7 cellular contexts compared by ENCODE assay signal in the genomic region with DNA sequence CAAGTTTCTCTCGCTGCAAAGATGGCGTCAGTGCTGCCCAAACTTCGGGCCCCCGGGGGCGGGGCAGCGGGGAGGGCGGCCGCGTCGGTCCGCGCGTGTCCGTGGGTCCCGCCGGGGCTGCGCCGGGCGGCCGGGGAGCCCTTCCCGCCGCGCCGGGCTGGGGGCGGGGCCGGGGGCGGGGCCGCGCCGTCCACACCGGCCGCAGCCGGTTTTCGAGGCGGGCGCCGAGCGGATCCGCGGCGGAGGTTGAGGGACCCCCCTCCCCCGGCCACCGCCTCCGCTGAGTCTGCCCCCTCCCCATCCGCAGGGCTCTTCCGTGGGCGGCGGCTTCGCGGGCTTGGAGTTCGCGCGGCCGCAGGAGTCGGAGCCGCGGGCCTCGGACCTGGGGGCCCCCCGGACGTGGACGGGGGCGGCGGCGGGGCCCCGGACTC. TPM values are rescaled to one million over a fixed set of nuclear protein-coding genes. Genes with fewer than 3 reads are reported as not detected.
DNase-seq lines count a peak whose midpoint lies in the region; ATAC-seq, FAIRE-seq and TF ChIP-seq lines count a peak whose summit lies in the region.

No MANE protein-coding gene starts in this region.

- WGBS in H1 (ENCODE audit: extremely low coverage in 1 of 2, insufficient coverage in 1 of 2, insufficient read length in 1 of 2, insufficient replicate concordance in 2 of 2, low coverage in 1 of 2, low lambda C conversion rate in 2 of 2, missing lambda C conversion rate in 1 of 2), 2 experiments = 0% methylated on average over 4 of the region's 65 CpGs; no CpG with 5 or more reads in 1 of the 2 experiments
- no CpG with 5 or more reads among the region's 65 CpGs for WGBS in thyroid gland, 2 donors

- no peak overlapping the region for H2BK15ac ChIP-seq in H1 (ENCODE audit: low read length)

- TF ChIP-seq RAD21 in H1 (IDR thresholded peaks at IDR 0.05 in 1 of 2, conservative IDR thresholded peaks at IDR 0.05 in 1 of 2; ENCODE audit: low read depth in 2 of 2, low read length in 2 of 2) = no peak

- peak overlapping the region in 3 of 4 experiments; percentile 51 to 86 (median 54); a peak in 5 of 7 replicates for H3K9ac ChIP-seq in H1 (replicated peaks in 1 of 4; ENCODE audit: extremely low read depth in 1 of 4, low read depth in 3 of 4, low read length in 3 of 4)

- H3K4me1 ChIP-seq in H1 (replicated peaks in 1 of 4; ENCODE audit: control insufficient read depth in 3 of 4, insufficient read depth in 4 of 4, low read length in 3 of 4) (peaks cover 0 to 20% (median 11%) of the 10 kb centered on the region in 4 experiments; a peak in 6 of 7 replicates), thyroid gland (peaks cover 19 to 29% of the 10 kb centered on the region in 2 donors)

- no peak overlapping the region for H3K14ac ChIP-seq in H1 (ENCODE audit: insufficient read length)

- H2AK5ac ChIP-seq in H1 (ENCODE audit: low read depth, low read length) = no peak overlapping the region

- no peak overlapping the region for H2BK12ac ChIP-seq in H1 (ENCODE audit: low read depth, low read length)

- no peak for TF ChIP-seq CTCF in GM13976 (IDR thresholded peaks at IDR 0.05; ENCODE audit: borderline replicate concordance, control extremely low read depth, extremely low read depth, insufficient read depth, missing control alignments)
- no peak for TF ChIP-seq CTCF in WERI-Rb-1 (IDR thresholded peaks at IDR 0.05; ENCODE audit: low read depth, low read length)
- TF ChIP-seq CTCF in H1 (IDR thresholded peaks at IDR 0.05; ENCODE audit: control extremely low read depth in 1 of 3, insufficient read depth in 1 of 3, low read depth in 1 of 3, low read length in 3 of 3) = no peak
- TF ChIP-seq CTCF in thyroid gland (IDR thresholded peaks at IDR 0.05) = no peak

- H3K79me2 ChIP-seq in H1 (ENCODE audit: control insufficient read depth in 1 of 2, insufficient read depth in 2 of 2, low read length in 2 of 2) = no peaks in the 10 kb centered on the region

- FAIRE-seq in H1 (lab: Jason Lieb, UNC) = no peak

- CTCF ChIA-PET in H1 (lab: Charles Lee; ENCODE audit: partially characterized antibody) = interaction anchor here (1.2 to 2.2 kb wide), 3 partner anchors 18 to 46 kb away, joined by 3 to 8 read pairs (median 5); no protein-coding TSS in a partner anchor

- ATAC-seq in HG03469 (IDR thresholded peaks at IDR 0.05; ENCODE audit: unreplicated experiment) = peak; percentile 6

- peak overlapping the region; percentile 70 to 75 for H3K4me2 ChIP-seq in H1 (ENCODE audit: insufficient read depth in 1 of 2, low read depth in 2 of 2, low read length in 2 of 2)

- POLR2A ChIA-PET in H1 (lab: Charles Lee; ENCODE audit: partially characterized antibody) = interaction anchor here (0.8 to 2.6 kb wide), 9 partner anchors 11 to 203 kb away, joined by 3 to 23 read pairs (median 3); a partner anchor contains a TSS

- no peaks in the 10 kb centered on the region for H3K27me3 ChIP-seq in WERI-Rb-1 (ENCODE audit: insufficient read depth, low read depth, severe bottlenecking)
- H3K27me3 ChIP-seq in H1 (replicated peaks in 1 of 4; ENCODE audit: control insufficient read depth in 3 of 4, extremely low read depth in 1 of 4, insufficient read depth in 3 of 4, low read length in 3 of 4) = peaks cover 0 to 12% (median 8%) of the 10 kb centered on the region in 4 experiments; a peak in 4 of 7 replicates
- H3K27me3 ChIP-seq in thyroid gland = no peaks in the 10 kb centered on the region

- H3K9me3 ChIP-seq in WERI-Rb-1 (ENCODE audit: severe bottlenecking) (no peaks in the 10 kb centered on the region), H1 (ENCODE audit: insufficient read depth in 2 of 2, low read depth in 1 of 2, low read length in 1 of 2) (no peaks in the 10 kb centered on the region), thyroid gland (no peaks in the 10 kb centered on the region)

- no peak overlapping the region for H3K18ac ChIP-seq in H1 (ENCODE audit: extremely low read depth, low read length)

- no peak overlapping the region for H2BK20ac ChIP-seq in H1 (ENCODE audit: low read length)

- no peak for TF ChIP-seq POLR2A in H1 (IDR thresholded peaks at IDR 0.05; ENCODE audit: control extremely low read depth in 1 of 2, low read depth in 2 of 2, low read length in 2 of 2)
- no peak for TF ChIP-seq POLR2A in thyroid gland (IDR thresholded peaks at IDR 0.05)

- no peak for TF ChIP-seq EP300 in H1 (IDR thresholded peaks at IDR 0.05; ENCODE audit: borderline replicate concordance in 1 of 2, low read depth in 2 of 2, low read length in 2 of 2)

- no peak overlapping the region for H4K5ac ChIP-seq in H1 (ENCODE audit: insufficient read length, low read depth, low read length)

- DNase-seq in GM13976 (ENCODE audit: low spot score) = peak; percentile 75
- no peak for DNase-seq in WERI-Rb-1
- DNase-seq in H1 (ENCODE audit: low read depth in 1 of 2, low spot score in 2 of 2) = peak in 1 of 2 experiments; percentile 57
- DNase-seq in lung microvascular endothelial cell (ENCODE audit: low read depth in 2 of 2) = peak; percentile 13 to 29
- DNase-seq in thyroid gland = peak; percentile 49 to 53
- no peak for DNase-seq in inferior parietal cortex (ENCODE audit: extremely low spot score)

- H2BK5ac ChIP-seq in H1 (ENCODE audit: low read depth, low read length) = 0 out of 2 replicates have a peak overlapping the region, but pooled peaks have one; percentile 78

- peaks cover 13% of the 10 kb centered on the region; the same call in 1 of the 2 replicates for H3K23me2 ChIP-seq in H1 (ENCODE audit: low read depth, low read length)

- peaks cover 0 to 18% of the 10 kb centered on the region in 2 experiments for H4K20me1 ChIP-seq in H1 (replicated peaks in 1 of 2; ENCODE audit: control insufficient read depth in 1 of 2, insufficient read depth in 2 of 2, low read length in 2 of 2)

- H3K4me3 ChIP-seq in WERI-Rb-1 (ENCODE audit: low read depth, low read length) = peak overlapping the region; percentile 69
- peak overlapping the region; percentile 49 to 83 (median 60) for H3K4me3 ChIP-seq in H1 (ENCODE audit: extremely low read depth in 1 of 4, insufficient read depth in 2 of 4, low read depth in 3 of 4, low read length in 4 of 4)
- H3K4me3 ChIP-seq in thyroid gland (replicated peaks in 1 of 3) = peak overlapping the region; percentile 39 to 66 (median 53)

- in situ Hi-C loops in GM13976 (cut with MboI; ENCODE audit: low sequenced_read_pairs, unreplicated experiment) = no loop called here

- no peak overlapping the region for H3K23ac ChIP-seq in H1 (ENCODE audit: insufficient read length)

- no peak overlapping the region for H3K4ac ChIP-seq in H1 (replicated peaks; ENCODE audit: insufficient read length, low read depth, low read length)

- H3K27ac ChIP-seq in WERI-Rb-1 = peak overlapping the region; percentile 78
- H3K27ac ChIP-seq in H1 (ENCODE audit: low read depth, low read length) = no peak overlapping the region
- peak overlapping the region; percentile 68 to 94 (median 88) for H3K27ac ChIP-seq in thyroid gland

- no peak overlapping the region for H2BK120ac ChIP-seq in H1 (replicated peaks; ENCODE audit: low read depth, low read length)

- no peak overlapping the region for H3K56ac ChIP-seq in H1 (replicated peaks; ENCODE audit: insufficient read length, low read depth, low read length)

- H2AFZ ChIP-seq in H1 (ENCODE audit: low read length) = no peak overlapping the region

- H3K36me3 ChIP-seq in WERI-Rb-1 (peaks cover 27% of the 10 kb centered on the region), H1 (ENCODE audit: control insufficient read depth in 2 of 4, insufficient read depth in 4 of 4, low read length in 3 of 4) (peaks cover 0 to 18% (median 5%) of the 10 kb centered on the region in 4 experiments; a peak in 2 of 8 replicates), thyroid gland (peaks cover 17 to 22% of the 10 kb centered on the region in 2 donors)

- peak overlapping the region; percentile 93 for H4K8ac ChIP-seq in H1 (ENCODE audit: extremely low read depth, insufficient read depth, low read length)

- H3K79me1 ChIP-seq in H1 (ENCODE audit: low read depth, low read length) = no peaks in the 10 kb centered on the region

- intact Hi-C loops in thyroid gland (cut with DNase I) = loop anchor here (5.0 kb wide), 1 partner anchor 203 kb away; a partner anchor contains a TSS

- H4K91ac ChIP-seq in H1 (replicated peaks; ENCODE audit: insufficient read length, low read length) = no peak overlapping the region

RNA-seq across cellular contexts. Expression of a gene that starts 0.5 kb away (rescaled TPM):
- total RNA-seq in H1 (2021; fragmentation: NEBNext Ultra II Directional; extraction: Animal tissue kit (Norgen Biotek cat#: 25700)) = 25.0 and 29.1 TPM in 2 replicates
- 15.9 and 32.9 TPM in 2 replicates for polyA plus RNA-seq in H1 (2011; rRNA removed)
- polyA plus RNA-seq in H1 (2011; cell fraction: cytosol; rRNA removed) = 25.5 TPM
- polyA plus RNA-seq in H1 (2011; cell fraction: nucleus; rRNA removed) = 164 TPM
- polyA plus RNA-seq in H1 (2012, experiment 1 of 2) = 12.2 to 32.2 TPM (median 25.5 TPM) in 4 replicates
- 12.8 TPM for polyA plus RNA-seq in H1 (2012, experiment 2 of 2)
- 33.5 TPM for polyA plus RNA-seq in H1 (2013, experiment 1 of 2)
- polyA plus RNA-seq in H1 (2013, experiment 2 of 2) = 30.8 TPM
- 2.3 and 2.8 TPM in 2 replicates for polyA minus RNA-seq in H1 (2011; rRNA and poly(A)+ RNA removed)
- polyA minus RNA-seq in H1 (2011; cell fraction: cytosol; rRNA and poly(A)+ RNA removed) = 14.1 TPM
- polyA minus RNA-seq in H1 (2011; cell fraction: nucleus; rRNA and poly(A)+ RNA removed) = 22.7 TPM
- total RNA-seq in lung microvascular endothelial cell (6.3 and 6.5 TPM in 2 replicates), thyroid gland (10 to 100 TPM; 26.0 to 55.9 (median 39.3) TPM)

RNA-seq across cellular contexts. Expression of a gene that starts 3.6 kb away (rescaled TPM):
- total RNA-seq in H1 (2021; fragmentation: NEBNext Ultra II Directional; extraction: Animal tissue kit (Norgen Biotek cat#: 25700)) = 3.3 and 4.5 TPM in 2 replicates
- 5.9 and 9.5 TPM in 2 replicates for polyA plus RNA-seq in H1 (2011; rRNA removed)
- 4.9 TPM for polyA plus RNA-seq in H1 (2011; cell fraction: cytosol; rRNA removed)
- 19.4 TPM for polyA plus RNA-seq in H1 (2011; cell fraction: nucleus; rRNA removed)
- polyA plus RNA-seq in H1 (2012, experiment 1 of 2) = 2.2 to 3.8 TPM (median 2.7 TPM) in 4 replicates
- 3.0 TPM for polyA plus RNA-seq in H1 (2012, experiment 2 of 2)
- 1.8 TPM for polyA plus RNA-seq in H1 (2013, experiment 1 of 2)
- polyA plus RNA-seq in H1 (2013, experiment 2 of 2) = 1.7 TPM
- polyA minus RNA-seq in H1 (2011; rRNA and poly(A)+ RNA removed) = 0.28 and 0.37 TPM in 2 replicates
- polyA minus RNA-seq in H1 (2011; cell fraction: cytosol; rRNA and poly(A)+ RNA removed) = 4.0 TPM
- 5.9 TPM for polyA minus RNA-seq in H1 (2011; cell fraction: nucleus; rRNA and poly(A)+ RNA removed)
- 0.87 and 1.4 TPM in 2 replicates for total RNA-seq in lung microvascular endothelial cell
- 10 to 100 TPM in 2 of 4 donors, 1 to 10 TPM in 2; 8.7 to 25.0 (median 11.5) TPM for total RNA-seq in thyroid gland

RNA-seq across cellular contexts. Expression of a gene that starts 32.2 kb away (rescaled TPM):
- 21.4 and 24.9 TPM in 2 replicates for total RNA-seq in H1 (2021; fragmentation: NEBNext Ultra II Directional; extraction: Animal tissue kit (Norgen Biotek cat#: 25700))
- 14.5 and 21.5 TPM in 2 replicates for polyA plus RNA-seq in H1 (2011; rRNA removed)
- 26.6 TPM for polyA plus RNA-seq in H1 (2011; cell fraction: cytosol; rRNA removed)
- polyA plus RNA-seq in H1 (2011; cell fraction: nucleus; rRNA removed) = 43.9 TPM
- polyA plus RNA-seq in H1 (2012, experiment 1 of 2) = 18.6 to 26.7 TPM (median 25.5 TPM) in 4 replicates
- polyA plus RNA-seq in H1 (2012, experiment 2 of 2) = 13.2 TPM
- polyA plus RNA-seq in H1 (2013, experiment 1 of 2) = 10.7 TPM
- polyA plus RNA-seq in H1 (2013, experiment 2 of 2) = 11.2 TPM
- polyA minus RNA-seq in H1 (2011; rRNA and poly(A)+ RNA removed) = 7.0 and 8.0 TPM in 2 replicates
- polyA minus RNA-seq in H1 (2011; cell fraction: cytosol; rRNA and poly(A)+ RNA removed) = 13.4 TPM
- polyA minus RNA-seq in H1 (2011; cell fraction: nucleus; rRNA and poly(A)+ RNA removed) = 11.9 TPM
- total RNA-seq in lung microvascular endothelial cell (7.0 and 11.7 TPM in 2 replicates), thyroid gland (10 to 100 TPM; 27.7 to 36.3 (median 30.0) TPM)

RNA-seq across cellular contexts. Expression of a gene that starts 32.3 kb away (rescaled TPM):
- total RNA-seq in H1 (2021; fragmentation: NEBNext Ultra II Directional; extraction: Animal tissue kit (Norgen Biotek cat#: 25700)) = 21.9 and 22.9 TPM in 2 replicates
- polyA plus RNA-seq in H1 (2011; rRNA removed) = 12.9 and 19.4 TPM in 2 replicates
- 23.2 TPM for polyA plus RNA-seq in H1 (2011; cell fraction: cytosol; rRNA removed)
- 32.0 TPM for polyA plus RNA-seq in H1 (2011; cell fraction: nucleus; rRNA removed)
- polyA plus RNA-seq in H1 (2012, experiment 1 of 2) = 12.3 to 20.2 TPM (median 18.9 TPM) in 4 replicates
- 9.1 TPM for polyA plus RNA-seq in H1 (2012, experiment 2 of 2)
- 7.5 TPM for polyA plus RNA-seq in H1 (2013, experiment 1 of 2)
- 7.8 TPM for polyA plus RNA-seq in H1 (2013, experiment 2 of 2)
- polyA minus RNA-seq in H1 (2011; rRNA and poly(A)+ RNA removed) = 12.9 and 15.4 TPM in 2 replicates
- 10.6 TPM for polyA minus RNA-seq in H1 (2011; cell fraction: cytosol; rRNA and poly(A)+ RNA removed)
- 34.7 TPM for polyA minus RNA-seq in H1 (2011; cell fraction: nucleus; rRNA and poly(A)+ RNA removed)
- 22.7 and 31.2 TPM in 2 replicates for total RNA-seq in lung microvascular endothelial cell
- 10 to 100 TPM; 43.6 to 52.1 (median 46.7) TPM for total RNA-seq in thyroid gland

RNA-seq across cellular contexts. Expression of a gene that starts 43.6 kb away (rescaled TPM):
- total RNA-seq in H1 (2021; fragmentation: NEBNext Ultra II Directional; extraction: Animal tissue kit (Norgen Biotek cat#: 25700)) = not detected in 2 replicates
- 3.1 and 5.4 TPM in 2 replicates for polyA plus RNA-seq in H1 (2011; rRNA removed)
- 2.5 TPM for polyA plus RNA-seq in H1 (2011; cell fraction: cytosol; rRNA removed)
- polyA plus RNA-seq in H1 (2011; cell fraction: nucleus; rRNA removed) = 16.8 TPM
- 0.27 to 1.6 TPM (median 0.43 TPM) in 3 of 4 replicates, not detected in the other for polyA plus RNA-seq in H1 (2012, experiment 1 of 2)
- polyA plus RNA-seq in H1 (2012, experiment 2 of 2) = 0.39 TPM
- polyA plus RNA-seq in H1 (2013, experiment 1 of 2) = 0.75 TPM
- 0.96 TPM for polyA plus RNA-seq in H1 (2013, experiment 2 of 2)
- not detected in 2 replicates for polyA minus RNA-seq in H1 (2011; rRNA and poly(A)+ RNA removed)
- polyA minus RNA-seq in H1 (2011; cell fraction: cytosol; rRNA and poly(A)+ RNA removed) = not detected
- 1.1 TPM for polyA minus RNA-seq in H1 (2011; cell fraction: nucleus; rRNA and poly(A)+ RNA removed)
- 3.2 and 12.6 TPM in 2 replicates for total RNA-seq in lung microvascular endothelial cell
- total RNA-seq in thyroid gland = 10 to 100 TPM in 2 of 4 donors, 1 to 10 TPM in 2; 6.7 to 15.5 (median 10.5) TPM

Comparison
In these comparisons a context has a peak if more than half of its experiments do, and no peak if none do; other contexts are left out.
1. DNase-seq: peak in GM13976 (single experiment), lung microvascular endothelial cell (2 of 2) and thyroid gland (2 of 2); none in WERI-Rb-1 (single experiment) and inferior parietal cortex (single experiment).
2. Peak in every context shown above with its lines, with median percentiles within 50 percentile points of each other: H3K4me3 ChIP-seq.